ENCODE assay signal across 21 cellular contexts in the genomic region with DNA sequence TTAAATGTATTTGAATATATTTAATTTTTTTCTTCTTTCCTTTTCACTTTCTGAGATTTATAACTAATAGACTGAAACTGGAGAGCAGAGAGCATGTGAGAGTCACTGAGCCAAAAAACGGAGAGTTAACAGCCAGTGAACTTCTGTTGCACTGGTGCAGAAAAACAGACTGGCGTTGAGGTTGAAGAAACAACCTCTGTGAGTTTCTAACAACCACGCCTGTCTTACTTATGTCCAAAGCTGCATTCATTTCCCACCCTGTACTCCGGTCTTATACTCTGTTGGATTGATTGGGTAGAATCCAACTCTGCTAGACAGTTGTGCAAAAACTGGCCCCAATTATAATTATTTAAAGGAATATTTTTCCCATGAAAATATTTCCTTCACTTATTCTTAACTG. TPM values are rescaled to one million over a fixed set of nuclear protein-coding genes. Genes with fewer than 3 reads are reported as not detected.
DNase-seq lines count a peak whose midpoint lies in the region; ATAC-seq, FAIRE-seq and TF ChIP-seq lines count a peak whose summit lies in the region.
"Had no signal": no experiment of that assay in that cellular context is flagged by ENCODE, and none has a peak within 500 bp of the region (broad histone marks: within the 10 kb centered on the region; RNA-seq: fewer than 3 reads in every experiment).

No MANE protein-coding gene starts in this region.

- 65% methylated on average over 4 of the region's 4 CpGs for WGBS in right cardiac atrium

- no peak overlapping the region for H3K4me3 ChIP-seq in SK-N-MC
- no peak overlapping the region for H3K4me3 ChIP-seq in right cardiac atrium (ENCODE audit: low read length)
- H3K4me3 ChIP-seq: A549, GM23248, HAP-1 had no signal

- no peaks in the 10 kb centered on the region for H3K4me1 ChIP-seq in right cardiac atrium (ENCODE audit: control insufficient read depth, insufficient read depth, low read length)
- H3K4me1 ChIP-seq: HAP-1 had no signal

- TF ChIP-seq POLR2A in GM12891 (IDR thresholded peaks at IDR 0.05; ENCODE audit: low read depth, low read length), result no peak

- intact Hi-C loops in right cardiac atrium (cut with DNase I), result no loop called here

- DNase-seq in GM12891 (ENCODE audit: insufficient read length, low spot score) (no peak), SK-N-MC (ENCODE audit: low read depth, low spot score) (no peak), right cardiac atrium (no peak), retina (peak; percentile 25), epidermal melanocyte (ENCODE audit: insufficient read length, low spot score) (no peak), NCI-H226 (no peak)
- DNase-seq: GDM1, GM23248, KBM-7, MM.1S, NCI-H1092 treated with DMSO at 0.1 percent for 48 hours, NCI-H1436 treated with DMSO at 0.1 percent for 48 hours, NCI-H1930, NCI-H2227 treated with DMSO at 0.1 percent for 48 hours, NCI-H510A treated with DMSO at 0.1 percent for 48 hours, NCI-H748 treated with DMSO at 0.1 percent for 48 hours had no signal

- H3K36me3 ChIP-seq in SK-N-MC (ENCODE audit: insufficient read depth, low read length), result peaks cover 13% of the 10 kb centered on the region; the same call in 1 of the 2 replicates
- H3K36me3 ChIP-seq: HAP-1 had no signal

- H3K27me3 ChIP-seq in right cardiac atrium (ENCODE audit: control insufficient read depth, insufficient read depth), result no peaks in the 10 kb centered on the region

- H3K27ac ChIP-seq in SK-N-MC, result peak overlapping the region; percentile 44; the same call in 1 of the 2 replicates
- H3K27ac ChIP-seq in right cardiac atrium (ENCODE audit: low read length), result no peak overlapping the region
- H3K27ac ChIP-seq: A549, GM23248, HL-60 had no signal

- FAIRE-seq in GM12891 (lab: Jason Lieb, UNC), result peak; percentile 16
- FAIRE-seq: A549 had no signal

- no peak overlapping the region for H3K9ac ChIP-seq in SK-N-MC (ENCODE audit: insufficient read length)
- H3K9ac ChIP-seq: GM23248 had no signal

- H3K9me3 ChIP-seq in SK-N-MC (ENCODE audit: low read depth, low read length) (no peaks in the 10 kb centered on the region), right cardiac atrium (ENCODE audit: control insufficient read depth, low read length) (no peaks in the 10 kb centered on the region)
- H3K9me3 ChIP-seq: A549, HAP-1 had no signal

- peak; percentile 30 to 63 for ATAC-seq in right cardiac atrium
- ATAC-seq in GM18858 (IDR thresholded peaks at IDR 0.05; ENCODE audit: unreplicated experiment), result no peak
- ATAC-seq in HG03439 (IDR thresholded peaks at IDR 0.05; ENCODE audit: unreplicated experiment), result no peak

TF ChIP-seq in GM12891, 5 proteins besides CTCF, POLR2A, EP300 and RAD21:
- TF ChIP-seq POLR2AphosphoS5 (IDR thresholded peaks at IDR 0.05; ENCODE audit: low read depth, low read length) (0 out of 2 replicates have a peak, but pooled peaks have one; percentile 23), SPI1 (IDR thresholded peaks at IDR 0.05; ENCODE audit: low read depth, low read length) (no peak)

RNA-seq across cellular contexts. Expression of a gene that starts 9.5 kb away (rescaled TPM):
- polyA plus RNA-seq in GM12891 (2012; ENCODE audit: low read depth, missing spikeins), result 21.9 TPM
- total RNA-seq in right cardiac atrium, result 100 to 1,000 TPM in 1 of 4 donors, 10 to 100 TPM in 3; 43.7 to 142 (median 53.4) TPM
- polyA plus RNA-seq in right cardiac atrium, result 10.1 TPM

Comparison
In these comparisons a context has a peak if more than half of its experiments do, and no peak if none do; other contexts are left out.
1. ATAC-seq: peak in right cardiac atrium (2 of 2); none in GM18858 (single experiment) and HG03439 (single experiment).